Comparison of ENCODE assay signal across 8 cellular contexts in the genomic region with DNA sequence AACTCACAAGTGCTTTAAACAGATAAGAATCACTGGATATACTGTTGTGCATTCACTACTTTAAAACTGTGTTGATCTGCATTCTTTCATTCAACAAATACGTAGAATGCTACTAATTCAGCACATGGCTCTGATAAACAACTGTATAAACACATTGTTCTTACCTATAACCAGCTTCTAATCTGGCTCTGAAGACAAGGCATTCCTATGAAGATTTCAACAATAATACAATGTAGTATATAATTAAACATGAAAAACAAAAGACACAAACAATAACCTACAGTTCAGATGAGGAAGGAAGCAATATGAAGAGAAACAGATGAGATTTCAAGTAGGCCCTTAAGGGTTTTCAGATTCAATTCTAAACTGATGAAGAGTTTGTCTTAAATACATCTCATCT. TPM values are rescaled to one million over a fixed set of nuclear protein-coding genes. Genes with fewer than 3 reads are reported as not detected.
"Had no signal": no experiment of that assay in that cellular context is flagged by ENCODE, and none has a peak within 500 bp of the region (broad histone marks: within the 10 kb centered on the region; RNA-seq: fewer than 3 reads in every experiment).

No MANE protein-coding gene starts in this region.

- H3K27ac ChIP-seq: HL-60 had no signal

- DNase-seq: GOT3, H9, HCEC 1CT, HFFc6, KG1 had no signal

- ATAC-seq: HepG2 had no signal

- FAIRE-seq: HepG2 had no signal

RNA-seq across cellular contexts. Expression of a gene that starts 31.1 kb away (rescaled TPM):
- polyA plus RNA-seq: IgD-negative memory B cell had no signal
